2 cellular contexts compared by ENCODE assay signal in genomic region chr11:2002807-2003206, GRCh38.
TF ChIP-seq lines count a peak whose summit lies in the region.

No MANE protein-coding gene starts in this region.

TF ChIP-seq in SK-N-SH treated with all-trans-retinoic acid at 6 μM for 48 hours, 23 proteins besides CTCF, POLR2A, EP300 and RAD21 (continued from another document):
- TF ChIP-seq TSHZ2 (CRISPR knock-in tag; IDR thresholded peaks at IDR 0.05) (no peak), ZNF8 (CRISPR knock-in tag; IDR thresholded peaks at IDR 0.05) (no peak), TCF4 (CRISPR knock-in tag; IDR thresholded peaks at IDR 0.05; ENCODE audit: borderline replicate concordance) (no peak), ZFP3 (CRISPR knock-in tag; IDR thresholded peaks at IDR 0.05) (no peak), CREB5 (CRISPR knock-in tag; IDR thresholded peaks at IDR 0.05; ENCODE audit: low read depth) (no peak), ARNTL (CRISPR knock-in tag; IDR thresholded peaks at IDR 0.05; ENCODE audit: borderline replicate concordance, low read depth) (no peak), POU6F1 (CRISPR knock-in tag; IDR thresholded peaks at IDR 0.05; ENCODE audit: borderline replicate concordance, low read depth) (no peak), ZFP30 (CRISPR knock-in tag; IDR thresholded peaks at IDR 0.05) (no peak), ZC3H10 (CRISPR knock-in tag; IDR thresholded peaks at IDR 0.05) (no peak), OSR1 (CRISPR knock-in tag; IDR thresholded peaks at IDR 0.05) (no peak)

TF ChIP-seq in SK-N-SH, 30 proteins besides CTCF, POLR2A, EP300 and RAD21 (continued from another document):
- TF ChIP-seq USF1 (IDR thresholded peaks at IDR 0.05; ENCODE audit: borderline replicate concordance, low read depth) (no peak), SMC3 (IDR thresholded peaks at IDR 0.05; ENCODE audit: low read depth, low read length) (no peak), POLR2AphosphoS5 (IDR thresholded peaks at IDR 0.05; ENCODE audit: low read depth, low read length) (no peak), TAF1 (IDR thresholded peaks at IDR 0.05; ENCODE audit: borderline replicate concordance, low read depth, low read length) (no peak), SIN3A (IDR thresholded peaks at IDR 0.05; ENCODE audit: borderline replicate concordance, low read depth, low read length) (no peak)
